In genomic region chr21:44925027-44925755, GRCh38 we compare ENCODE assay signal across 9 cellular contexts. TPM values are rescaled to one million over a fixed set of nuclear protein-coding genes. Genes with fewer than 3 reads are reported as not detected.
DNase-seq lines count a peak whose midpoint lies in the region; ATAC-seq, FAIRE-seq and TF ChIP-seq lines count a peak whose summit lies in the region.
"Had no signal": no experiment of that assay in that cellular context is flagged by ENCODE, and none has a peak within 500 bp of the region (broad histone marks: within the 10 kb centered on the region; RNA-seq: fewer than 3 reads in every experiment).

No MANE protein-coding gene starts in this region.

- H2BK12ac ChIP-seq in mesenchymal stem cell (ENCODE audit: low read length in 2 of 2): no peak overlapping the region

- H3K4me3 Mint-ChIP-seq in astrocyte (ENCODE audit: unreplicated experiment): no peak overlapping the region

- FAIRE-seq in astrocyte (lab: Jason Lieb, UNC): no peak
- FAIRE-seq: TTC549 had no signal

- no peak overlapping the region for H2BK15ac ChIP-seq in mesenchymal stem cell (ENCODE audit: low read depth, poor library complexity, severe bottlenecking)

- H3K79me2 ChIP-seq in astrocyte (ENCODE audit: insufficient read depth, low read length): no peaks in the 10 kb centered on the region

- no peak overlapping the region for H3K14ac ChIP-seq in mesenchymal stem cell (ENCODE audit: low read length in 2 of 2)

- peaks cover 22% of the 10 kb centered on the region for H3K4me1 Mint-ChIP-seq in astrocyte (ENCODE audit: low read depth, unreplicated experiment)

- H4K91ac ChIP-seq in mesenchymal stem cell (ENCODE audit: low read length): no peak overlapping the region

- H2BK120ac ChIP-seq in mesenchymal stem cell (ENCODE audit: low read depth, low read length): no peak overlapping the region

- ATAC-seq in HG03521 (IDR thresholded peaks at IDR 0.05; ENCODE audit: unreplicated experiment) (no peak), GM21367 (IDR thresholded peaks at IDR 0.05; ENCODE audit: unreplicated experiment) (no peak), HG02588 (IDR thresholded peaks at IDR 0.05; ENCODE audit: unreplicated experiment) (no peak)

- 95% methylated on average over 4 of the region's 4 CpGs for WGBS in mesenchymal stem cell

- peaks cover 30% of the 10 kb centered on the region for H4K20me1 ChIP-seq in astrocyte (ENCODE audit: insufficient read depth, low read length)

- H3K27me3 ChIP-seq in astrocyte (ENCODE audit: insufficient read depth, low read length): peaks cover 42% of the 10 kb centered on the region
- peaks cover 30 to 75% of the 10 kb centered on the region in 2 experiments for H3K27me3 ChIP-seq in mesenchymal stem cell (ENCODE audit: control insufficient read depth in 1 of 2, insufficient read depth in 1 of 2, low read length in 2 of 2)

- H2AFZ ChIP-seq in astrocyte (ENCODE audit: low read depth, low read length): no peak overlapping the region
- no peak overlapping the region for H2AFZ ChIP-seq in mesenchymal stem cell (ENCODE audit: low read depth, low read length)

- no peak overlapping the region for H3K4ac ChIP-seq in mesenchymal stem cell (ENCODE audit: low read depth in 1 of 2, low read length in 2 of 2)

- H3K4me3 ChIP-seq in astrocyte (ENCODE audit: insufficient read depth, low read depth, low read length): no peak overlapping the region
- no peak overlapping the region for H3K4me3 ChIP-seq in mesenchymal stem cell (ENCODE audit: insufficient read depth in 1 of 2, low read depth in 1 of 2, low read length in 2 of 2)

- peaks cover 29% of the 10 kb centered on the region for H3K4me1 ChIP-seq in astrocyte (ENCODE audit: insufficient read depth, low read length)
- H3K4me1 ChIP-seq in mesenchymal stem cell (ENCODE audit: control insufficient read depth, insufficient read depth, low read depth, low read length): peaks cover 31% of the 10 kb centered on the region

- H3K9me3 ChIP-seq in astrocyte (ENCODE audit: insufficient read depth, low read depth, low read length): no peaks in the 10 kb centered on the region
- H3K9me3 ChIP-seq in mesenchymal stem cell (ENCODE audit: control insufficient read depth, low read length): peaks cover 3% of the 10 kb centered on the region

- no peak overlapping the region for H3K27ac ChIP-seq in astrocyte (ENCODE audit: low read depth, low read length)
- H3K27ac ChIP-seq in mesenchymal stem cell (ENCODE audit: low read length, poor library complexity, severe bottlenecking): no peak overlapping the region

- H3K27me3 Mint-ChIP-seq in astrocyte (ENCODE audit: low read depth, unreplicated experiment): peaks cover 64% of the 10 kb centered on the region

- H4K8ac ChIP-seq in mesenchymal stem cell (ENCODE audit: low read length): no peak overlapping the region

- H2AK5ac ChIP-seq in mesenchymal stem cell (ENCODE audit: low read length, severe bottlenecking): no peak overlapping the region

- peaks cover 2% of the 10 kb centered on the region for H3K9me3 Mint-ChIP-seq in astrocyte (ENCODE audit: unreplicated experiment)

- no peak overlapping the region for H3K9ac ChIP-seq in astrocyte (ENCODE audit: low read length)
- peak overlapping the region; percentile 48 for H3K9ac ChIP-seq in mesenchymal stem cell (ENCODE audit: low read length)

- H3K36me3 Mint-ChIP-seq in astrocyte (ENCODE audit: low read depth, unreplicated experiment): no peaks in the 10 kb centered on the region

- no peaks in the 10 kb centered on the region for H3K79me1 ChIP-seq in mesenchymal stem cell (replicated peaks; ENCODE audit: low read length, poor library complexity, severe bottlenecking)

- H2BK5ac ChIP-seq in mesenchymal stem cell (ENCODE audit: low read depth, low read length, poor library complexity, severe bottlenecking): no peak overlapping the region

- H3K27ac Mint-ChIP-seq in astrocyte (ENCODE audit: unreplicated experiment): no peak overlapping the region

- no peaks in the 10 kb centered on the region for H3K36me3 ChIP-seq in astrocyte (ENCODE audit: insufficient read depth, low read length)
- H3K36me3 ChIP-seq in mesenchymal stem cell (ENCODE audit: control insufficient read depth in 1 of 2, insufficient read depth in 2 of 2, low read depth in 1 of 2, low read length in 2 of 2): no peaks in the 10 kb centered on the region

- H3K18ac ChIP-seq in mesenchymal stem cell (ENCODE audit: low read depth in 1 of 2, low read length in 2 of 2): no peak overlapping the region

- H3K23ac ChIP-seq in mesenchymal stem cell (ENCODE audit: low read length in 2 of 2): no peak overlapping the region

- DNase-seq in CD1c-positive myeloid dendritic cell (ENCODE audit: extremely low spot score): peak; percentile 80
- peak; percentile 29 for DNase-seq in NCI-H226
- DNase-seq in astrocyte (ENCODE audit: low read depth): peak; percentile 36
- DNase-seq in mesenchymal stem cell: peak; percentile 49
- DNase-seq in stimulated activated CD4-positive, alpha-beta T cell treated with anti-CD3 and anti-CD28 coated beads, Interleukin-2, amount 100 ng/mL, for 24 hours: no peak

- H3K4me2 ChIP-seq in astrocyte (ENCODE audit: low read length) (no peak overlapping the region), mesenchymal stem cell (ENCODE audit: low read length, poor library complexity, severe bottlenecking) (no peak overlapping the region)

- no peak for TF ChIP-seq CTCF in astrocyte (IDR thresholded peaks at IDR 0.05; ENCODE audit: insufficient read depth, low read depth, low read length)

RNA-seq across cellular contexts. Expression of gene ITGB2, which starts 4.5 kb away (rescaled TPM):
- 0.61 TPM in 1 of 2 replicates, not detected in the other for total RNA-seq in astrocyte
- 0.40 TPM for polyA plus RNA-seq in mesenchymal stem cell (2013, experiment 1 of 2)
- polyA plus RNA-seq in mesenchymal stem cell (2013, experiment 2 of 2): 0.14 TPM

RNA-seq across cellular contexts. Expression of gene SLX9, which starts 14.6 kb away (rescaled TPM):
- total RNA-seq in astrocyte: 26.0 and 38.8 TPM in 2 replicates
- polyA plus RNA-seq in mesenchymal stem cell (2013, experiment 1 of 2): 14.7 TPM
- polyA plus RNA-seq in mesenchymal stem cell (2013, experiment 2 of 2): 15.1 TPM

RNA-seq across cellular contexts. Expression of gene PTTG1IP, which starts 51.7 kb away (rescaled TPM):
- 208 and 240 TPM in 2 replicates for total RNA-seq in astrocyte
- 262 TPM for polyA plus RNA-seq in mesenchymal stem cell (2013, experiment 1 of 2)
- polyA plus RNA-seq in mesenchymal stem cell (2013, experiment 2 of 2): 266 TPM

Comparison
In these comparisons a context has a peak if more than half of its experiments do, and no peak if none do; other contexts are left out.
1. DNase-seq: peak in CD1c-positive myeloid dendritic cell (single experiment), NCI-H226 (single experiment), astrocyte (single experiment) and mesenchymal stem cell (single experiment); none in stimulated activated CD4-positive, alpha-beta T cell treated with anti-CD3 and anti-CD28 coated beads, Interleukin-2, amount 100 ng/mL, for 24 hours (0 of 2).